26 cellular contexts compared by ENCODE assay signal in the genomic region with DNA sequence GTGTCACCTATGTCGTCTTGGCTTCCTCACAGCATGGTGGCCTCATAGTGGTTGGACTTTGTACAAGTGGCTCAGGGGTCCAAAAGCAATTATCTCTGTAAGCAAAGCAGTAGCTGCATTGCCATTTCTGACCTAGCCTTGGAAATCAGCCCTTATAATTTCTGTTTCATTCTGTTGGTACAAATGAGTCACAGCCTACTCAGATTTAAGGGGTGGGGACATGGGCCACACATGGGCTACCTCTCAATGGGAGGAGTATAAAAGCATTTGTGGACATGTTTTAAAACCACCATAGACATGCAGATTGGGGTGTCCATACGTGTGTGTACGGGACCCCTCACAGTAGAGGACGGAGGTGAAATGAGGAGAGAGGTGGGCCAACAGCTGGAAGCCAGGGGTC. TPM values are rescaled to one million over a fixed set of nuclear protein-coding genes. Genes with fewer than 3 reads are reported as not detected.
A peak's percentile ranks its signal among the peaks of the same experiment; 100 is the strongest.
DNase-seq lines count a peak whose midpoint lies in the region; ATAC-seq and TF ChIP-seq lines count a peak whose summit lies in the region.
"Had no signal": no experiment of that assay in that cellular context is flagged by ENCODE, and none has a peak within 500 bp of the region (broad histone marks: within the 10 kb centered on the region; RNA-seq: fewer than 3 reads in every experiment).

No MANE protein-coding gene starts in this region.

- H3K4me1 ChIP-seq in Caco-2: no peaks in the 10 kb centered on the region
- H3K4me1 ChIP-seq: gastrocnemius medialis had no signal

- TF ChIP-seq CTCF in cardiac fibroblast (IDR thresholded peaks at IDR 0.05; ENCODE audit: low read depth, low read length) (no peak), Caco-2 (IDR thresholded peaks at IDR 0.05; ENCODE audit: insufficient read depth in 1 of 2, low read depth in 1 of 2, low read length in 1 of 2, severe bottlenecking in 1 of 2, unreplicated experiment in 1 of 2) (no peak)

- H3K27me3 Mint-ChIP-seq in Caco-2 (ENCODE audit: insufficient read depth, unreplicated experiment): peaks cover 5% of the 10 kb centered on the region
- H3K27me3 Mint-ChIP-seq in activated T-helper 2 cell treated with anti-CD3 and anti-CD28 coated beads, Interferon-gamma antibody, Interleukin-2, Interleukin-4, amounts not matched to agents 10 μg/mL and 5 μg/mL and 100 μg/mL, durations not matched to agents 14 hours and 24 hours and 36 hours (ENCODE audit: low read depth): peaks cover 17% of the 10 kb centered on the region

- H3K4me3 ChIP-seq in cardiac fibroblast (replicated peaks in 1 of 2; ENCODE audit: low read depth in 2 of 2, low read length in 2 of 2) (no peak overlapping the region), Caco-2 (ENCODE audit: low read depth, low read length) (no peak overlapping the region)
- H3K4me3 ChIP-seq: cardiac muscle cell, gastrocnemius medialis, SK-N-MC had no signal

- CTCF ChIA-PET in Caco-2 (lab: Charles Lee): no interaction called here

- no TSS peak for BruUV-seq in Caco-2 (replicated peaks; lab: Mats Ljungman, UMichigan)

- H3K36me3 Mint-ChIP-seq in Caco-2 (ENCODE audit: insufficient read depth, unreplicated experiment): no peaks in the 10 kb centered on the region
- H3K36me3 Mint-ChIP-seq in activated T-helper 2 cell treated with anti-CD3 and anti-CD28 coated beads, Interferon-gamma antibody, Interleukin-2, Interleukin-4, amounts not matched to agents 10 μg/mL and 5 μg/mL and 100 μg/mL, durations not matched to agents 14 hours and 24 hours and 36 hours (ENCODE audit: low read depth): no peaks in the 10 kb centered on the region

- H3K4me1 Mint-ChIP-seq in Caco-2 (ENCODE audit: low read depth, unreplicated experiment): no peaks in the 10 kb centered on the region
- no peaks in the 10 kb centered on the region for H3K4me1 Mint-ChIP-seq in activated T-helper 2 cell treated with anti-CD3 and anti-CD28 coated beads, Interferon-gamma antibody, Interleukin-2, Interleukin-4, amounts not matched to agents 10 μg/mL and 5 μg/mL and 100 μg/mL, durations not matched to agents 14 hours and 24 hours and 36 hours (ENCODE audit: low read depth)
- H3K4me1 Mint-ChIP-seq: B cell, memory B cell had no signal

- no peak overlapping the region for H3K4me3 Mint-ChIP-seq in Caco-2 (ENCODE audit: unreplicated experiment)
- no peak overlapping the region for H3K4me3 Mint-ChIP-seq in activated T-helper 2 cell treated with anti-CD3 and anti-CD28 coated beads, Interferon-gamma antibody, Interleukin-2, Interleukin-4, amounts not matched to agents 10 μg/mL and 5 μg/mL and 100 μg/mL, durations not matched to agents 14 hours and 24 hours and 36 hours (ENCODE audit: low read depth)
- H3K4me3 Mint-ChIP-seq: B cell; dendritic cell treated with granulocyte-macrophage colony-stimulating factor and Interleukin-4, amounts not matched to agents 40 ng/mL and 50 ng/mL, for 4 days; memory B cell had no signal

- POLR2A ChIA-PET in Caco-2 (lab: Charles Lee): no interaction called here

- no peaks in the 10 kb centered on the region for H3K36me3 ChIP-seq in Caco-2 (ENCODE audit: control insufficient read depth, insufficient read depth, low read length)
- H3K36me3 ChIP-seq: cardiac muscle cell, gastrocnemius medialis had no signal

- no peaks in the 10 kb centered on the region for H3K27me3 ChIP-seq in Caco-2 (replicated peaks; ENCODE audit: control insufficient read depth, insufficient read depth, low read length)
- H3K27me3 ChIP-seq: cardiac muscle cell, gastrocnemius medialis had no signal

- ATAC-seq in HG03095 (IDR thresholded peaks at IDR 0.05; ENCODE audit: unreplicated experiment) (no peak), GM21367 (IDR thresholded peaks at IDR 0.05; ENCODE audit: unreplicated experiment) (no peak)
- ATAC-seq: gastrocnemius medialis had no signal

- DNase-seq in EL (peak; percentile 35), M059J (ENCODE audit: low read depth) (peak; percentile 59), cardiac fibroblast (ENCODE audit: low read depth in 2 of 2) (peak; percentile 40 to 74), kidney tubule cell (ENCODE audit: low spot score) (peak; percentile 37), Caco-2 (no peak)
- DNase-seq in activated T-helper 2 cell treated with anti-CD3 and anti-CD28 coated beads, Interferon-gamma antibody, Interleukin-2, Interleukin-4, amounts not matched to agents 10 μg/mL and 5 μg/mL and 100 μg/mL, durations not matched to agents 14 hours and 24 hours and 36 hours (ENCODE audit: low spot score): no peak
- DNase-seq: activated CD4-positive, alpha-beta T cell treated with anti-CD3 and anti-CD28 coated beads, Interleukin-2, amount 50 U/mL, for 1 hour; activated CD8-positive, alpha-beta memory T cell treated with anti-CD3 and anti-CD28 coated beads, Interleukin-2, amount 50 U/mL, for 48 hours; DMS79 treated with DMSO at 0.1 percent for 48 hours; gastrocnemius medialis; Kasumi-1; kidney glomerular epithelial cell; NCI-H1105; NCI-H2029 treated with DMSO at 0.1 percent for 48 hours; NCI-H446; stimulated activated CD4-positive, alpha-beta T cell treated with anti-CD3 and anti-CD28 coated beads, Interleukin-4, amount 100 ng/mL, for 24 hours; stimulated activated naive CD4-positive, alpha-beta T cell treated with Interleukin-2 at 50 U/mL for 16 hours; T-helper 2 cell had no signal

- intact Hi-C loops in Caco-2 (cut with micrococcal nuclease; ENCODE audit: unreplicated experiment): no loop called here
- intact Hi-C loops in activated T-helper 2 cell treated with anti-CD3 and anti-CD28 coated beads, Interferon-gamma antibody, Interleukin-2, Interleukin-4, amounts not matched to agents 10 μg/mL and 5 μg/mL and 100 μg/mL, durations not matched to agents 14 hours and 24 hours and 36 hours (cut with micrococcal nuclease): no loop called here

- H3K9me3 Mint-ChIP-seq in Caco-2 (ENCODE audit: unreplicated experiment): no peaks in the 10 kb centered on the region
- H3K9me3 Mint-ChIP-seq in activated T-helper 2 cell treated with anti-CD3 and anti-CD28 coated beads, Interferon-gamma antibody, Interleukin-2, Interleukin-4, amounts not matched to agents 10 μg/mL and 5 μg/mL and 100 μg/mL, durations not matched to agents 14 hours and 24 hours and 36 hours: no peaks in the 10 kb centered on the region

- H3K9me3 ChIP-seq in Caco-2: no peaks in the 10 kb centered on the region
- H3K9me3 ChIP-seq: gastrocnemius medialis had no signal

- H3K27ac Mint-ChIP-seq in Caco-2 (ENCODE audit: unreplicated experiment): no peak overlapping the region
- H3K27ac Mint-ChIP-seq in activated T-helper 2 cell treated with anti-CD3 and anti-CD28 coated beads, Interferon-gamma antibody, Interleukin-2, Interleukin-4, amounts not matched to agents 10 μg/mL and 5 μg/mL and 100 μg/mL, durations not matched to agents 14 hours and 24 hours and 36 hours: no peak overlapping the region
- H3K27ac Mint-ChIP-seq: B cell; dendritic cell treated with granulocyte-macrophage colony-stimulating factor and Interleukin-4, amounts not matched to agents 40 ng/mL and 50 ng/mL, for 4 days; memory B cell had no signal

RNA-seq across cellular contexts. Expression of a gene that starts 41.6 kb away (rescaled TPM):
- not detected in 2 replicates for total RNA-seq in M059J (2014; rRNA removed; shearing (Covaris generic))
- 2.5 and 3.4 TPM in 2 replicates for total RNA-seq in Caco-2 (2022)
- not detected in 2 replicates for total RNA-seq in activated T-helper 2 cell treated with anti-CD3 and anti-CD28 coated beads, Interferon-gamma antibody, Interleukin-2, Interleukin-4, amounts not matched to agents 10 μg/mL and 5 μg/mL and 100 μg/mL, durations not matched to agents 14 hours and 24 hours and 36 hours
- total RNA-seq: B cell, cardiac muscle cell, endothelial cell of umbilical vein had no signal

RNA-seq across cellular contexts. Expression of a gene that starts 59.0 kb away (rescaled TPM):
- 12.9 and 16.9 TPM in 2 replicates for total RNA-seq in M059J (2014; rRNA removed; shearing (Covaris generic))
- total RNA-seq in Caco-2 (2022): 28.0 and 28.7 TPM in 2 replicates
- 14.3 and 14.4 TPM in 2 replicates for total RNA-seq in activated T-helper 2 cell treated with anti-CD3 and anti-CD28 coated beads, Interferon-gamma antibody, Interleukin-2, Interleukin-4, amounts not matched to agents 10 μg/mL and 5 μg/mL and 100 μg/mL, durations not matched to agents 14 hours and 24 hours and 36 hours

Comparison
In these comparisons a context has a peak if more than half of its experiments do, and no peak if none do; other contexts are left out.
1. DNase-seq: peak in EL (single experiment), M059J (single experiment), cardiac fibroblast (2 of 2) and kidney tubule cell (single experiment); none in Caco-2 (0 of 2) and activated T-helper 2 cell treated with anti-CD3 and anti-CD28 coated beads, Interferon-gamma antibody, Interleukin-2, Interleukin-4, amounts not matched to agents 10 μg/mL and 5 μg/mL and 100 μg/mL, durations not matched to agents 14 hours and 24 hours and 36 hours (single experiment).